In the genomic region with DNA sequence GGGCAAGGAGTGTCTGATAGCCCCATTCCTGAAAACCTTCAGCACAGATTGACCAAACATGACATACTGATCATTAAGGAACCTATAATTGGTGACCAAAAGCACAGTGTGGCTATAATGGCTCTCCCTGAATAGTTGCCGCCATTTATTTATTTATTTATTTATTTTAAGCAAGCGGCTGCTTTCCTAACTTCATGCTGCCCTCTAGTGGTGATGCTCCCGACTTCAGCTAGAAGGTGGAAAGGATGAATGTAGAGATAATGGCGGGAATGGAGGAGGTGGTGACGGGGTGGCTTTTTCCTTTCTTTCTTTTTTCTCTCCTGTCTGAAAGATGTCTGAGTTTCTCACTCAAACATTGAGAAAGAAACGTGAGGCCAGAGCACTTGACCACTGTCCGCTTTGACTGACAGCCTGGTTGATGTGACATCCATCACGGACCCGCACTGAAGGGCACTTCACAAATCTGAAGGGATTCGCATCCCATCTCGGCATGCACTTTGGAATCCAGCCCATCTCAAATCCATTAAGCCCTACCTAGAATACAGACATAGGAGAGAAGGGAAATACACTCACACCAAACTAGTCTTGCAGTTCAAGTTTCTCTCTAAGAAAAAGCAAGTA, we compare ENCODE assay signal across 1 cellular context.
TF ChIP-seq lines count a peak whose summit lies in the region.

No MANE protein-coding gene starts in this region.

TF ChIP-seq in SK-N-SH, 30 proteins besides CTCF, POLR2A, EP300 and RAD21 (continued from another document):
- TF ChIP-seq, protein P1, sequence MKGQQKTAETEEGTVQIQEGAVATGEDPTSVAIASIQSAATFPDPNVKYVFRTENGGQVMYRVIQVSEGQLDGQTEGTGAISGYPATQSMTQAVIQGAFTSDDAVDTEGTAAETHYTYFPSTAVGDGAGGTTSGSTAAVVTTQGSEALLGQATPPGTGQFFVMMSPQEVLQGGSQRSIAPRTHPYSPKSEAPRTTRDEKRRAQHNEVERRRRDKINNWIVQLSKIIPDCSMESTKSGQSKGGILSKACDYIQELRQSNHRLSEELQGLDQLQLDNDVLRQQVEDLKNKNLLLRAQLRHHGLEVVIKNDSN (IDR thresholded peaks at IDR 0.05; ENCODE audit: borderline replicate concordance, low read depth) = no peak
- TF ChIP-seq TCF12 (IDR thresholded peaks at IDR 0.05) = 0 out of 2 replicates have a peak, but pooled peaks have one; percentile 14
- TF ChIP-seq MEF2A (IDR thresholded peaks at IDR 0.05; ENCODE audit: borderline replicate concordance, low read depth) = no peak
- TF ChIP-seq RXRA (IDR thresholded peaks at IDR 0.05; ENCODE audit: borderline replicate concordance, low read depth) = 0 out of 2 replicates have a peak, but pooled peaks have one; percentile 8
- TF ChIP-seq NFIC (IDR thresholded peaks at IDR 0.05; ENCODE audit: borderline replicate concordance) = no peak
- peak; percentile 15 for TF ChIP-seq CHD2 (IDR thresholded peaks at IDR 0.05; ENCODE audit: low read length, partially characterized antibody)
- no peak for TF ChIP-seq TEAD4 (IDR thresholded peaks at IDR 0.05; ENCODE audit: borderline replicate concordance, insufficient read depth)
- no peak for TF ChIP-seq NRF1 (IDR thresholded peaks at IDR 0.05; ENCODE audit: low read depth, low read length)
- peak; percentile 77 for TF ChIP-seq YY1 (IDR thresholded peaks at IDR 0.05; ENCODE audit: low read depth)
- TF ChIP-seq GABPA (IDR thresholded peaks at IDR 0.05; ENCODE audit: low read depth) = no peak
